Comparison of ENCODE assay signal across 38 cellular contexts in genomic region chrX:83906921-83907320, GRCh38. TPM values are rescaled to one million over a fixed set of nuclear protein-coding genes. Genes with fewer than 3 reads are reported as not detected.
"Had no signal": no experiment of that assay in that cellular context is flagged by ENCODE, and none has a peak within 500 bp of the region (broad histone marks: within the 10 kb centered on the region; RNA-seq: fewer than 3 reads in every experiment).

No MANE protein-coding gene starts in this region.

- ATAC-seq: activated naive CD4-positive, alpha-beta T cell treated with anti-CD3 and anti-CD28 coated beads, Interleukin-2, amount 50 U/mL, for 72 hours; activated naive CD8-positive, alpha-beta T cell treated with anti-CD3 and anti-CD28 coated beads, Interleukin-2, amount 50 U/mL, for 24 hours; activated T-cell treated with anti-CD3 and anti-CD28 coated beads, Interleukin-2, amount 50 U/mL, for 4 hours; activated T-cell treated with anti-CD3 and anti-CD28 coated beads, Interleukin-2, amount 50 U/mL, for 72 hours; activated T-helper 17 cell treated with anti-CD3 and anti-CD28 coated beads, Interleukin-2, amount 50 U/mL, for 72 hours; body of pancreas had no signal

- H3K27ac ChIP-seq: adrenal gland, ascending aorta, body of pancreas, brain microvascular endothelial cell, breast epithelium, cardiac muscle cell had no signal

- H3K4me3 ChIP-seq: adrenal gland, ascending aorta, body of pancreas, breast epithelium, cardiac muscle cell had no signal

- H3K27me3 ChIP-seq: ascending aorta, body of pancreas, brain microvascular endothelial cell, cardiac muscle cell had no signal

- DNase-seq: activated effector memory CD4-positive, alpha-beta T cell treated with anti-CD3 and anti-CD28 coated beads, Interleukin-2, amount 50 U/mL, for 16 hours; activated effector memory CD4-positive, alpha-beta T cell treated with Interleukin-2 at 50 U/mL for 16 hours; activated gamma-delta T cell; activated gamma-delta T cell treated with Interleukin-2 at 50 U/mL for 16 hours; activated naive CD4-positive, alpha-beta T cell; activated naive CD4-positive, alpha-beta T cell treated with anti-CD3 and anti-CD28 coated beads for 36 hours; activated naive CD4-positive, alpha-beta T cell treated with anti-CD3 and anti-CD28 coated beads, Interleukin-2, amount 10 ng/mL, durations not matched to agents 7 days and 5 days; activated naive CD4-positive, alpha-beta T cell treated with anti-CD3 and anti-CD28 coated beads, Interleukin-2, amount 50 U/mL, for 16 hours; activated naive CD4-positive, alpha-beta T cell treated with Interleukin-2 at 50 U/mL for 16 hours; activated naive CD8-positive, alpha-beta T cell treated with anti-CD3 and anti-CD28 coated beads for 36 hours; activated naive CD8-positive, alpha-beta T cell treated with anti-CD3 and anti-CD28 coated beads, Interleukin-2, amount 10 ng/mL, durations not matched to agents 7 days and 5 days; activated naive CD8-positive, alpha-beta T cell treated with anti-CD3 and anti-CD28 coated beads, Interleukin-2, amount 50 U/mL, for 24 hours; activated T-cell treated with anti-CD3 and anti-CD28 coated beads, Interleukin-2, amount 50 U/mL, for 24 hours; activated T-cell treated with anti-CD3 and anti-CD28 coated beads, Interleukin-2, amount 50 U/mL, for 4 hours; activated T-cell treated with anti-CD3 and anti-CD28 coated beads, Interleukin-2, amount 50 U/mL, for 48 hours; activated T-cell treated with anti-CD3 and anti-CD28 coated beads, Interleukin-2, amount 50 U/mL, for 72 hours; adrenal gland; amniotic stem cell; amygdala; anterior cingulate cortex; aorta; body of pancreas; brain microvascular endothelial cell; caudate nucleus; central memory CD4-positive, alpha-beta T cell; cerebellar nuclear complex had no signal

- H3K4me1 ChIP-seq: adrenal gland, ascending aorta, body of pancreas, breast epithelium had no signal

- H3K9me3 ChIP-seq: adrenal gland, ascending aorta, body of pancreas, breast epithelium had no signal

- H3K36me3 ChIP-seq: adrenal gland, ascending aorta, brain microvascular endothelial cell, breast epithelium, cardiac muscle cell had no signal

RNA-seq across cellular contexts. Expression of gene CYLC1, which starts 46.0 kb away (rescaled TPM):
- total RNA-seq: activated naive CD4-positive, alpha-beta T cell treated with anti-CD3 and anti-CD28 coated beads for 36 hours; activated naive CD4-positive, alpha-beta T cell treated with anti-CD3 and anti-CD28 coated beads, Interleukin-2, amount 50 U/mL, for 72 hours; activated naive CD8-positive, alpha-beta T cell treated with anti-CD3 and anti-CD28 coated beads for 36 hours; activated naive CD8-positive, alpha-beta T cell treated with anti-CD3 and anti-CD28 coated beads, Interleukin-2, amount 10 ng/mL, durations not matched to agents 7 days and 5 days; activated T-cell treated with anti-CD3 and anti-CD28 coated beads, Interleukin-2, amount 50 U/mL, for 4 hours; activated T-cell treated with anti-CD3 and anti-CD28 coated beads, Interleukin-2, amount 50 U/mL, for 72 hours; activated T-helper 1 cell treated with anti-CD3 and anti-CD28 coated beads, Interleukin-12 subunit alpha, Interleukin-12 subunit beta, Interleukin-2, Interleukin-4 antibody, amounts not matched to agents 30 ng/mL and 10 ng/mL and 1 ng/mL, durations not matched to agents 14 hours and 24 hours and 36 hours; activated T-helper 17 cell treated with anti-CD3 and anti-CD28 coated beads, Interleukin-2, amount 50 U/mL, for 72 hours; activated T-helper 2 cell treated with anti-CD3 and anti-CD28 coated beads, Interferon-gamma antibody, Interleukin-2, Interleukin-4, amounts not matched to agents 10 μg/mL and 5 μg/mL and 100 μg/mL, durations not matched to agents 14 hours and 24 hours and 36 hours; adrenal gland; aorta; ascending aorta; astrocyte; body of pancreas; breast epithelium; bronchial epithelial cell; cardiac muscle cell; cardiac septum; cerebellum; chondrocyte had no signal
